ENCODE assay signal across 14 cellular contexts in the genomic region with DNA sequence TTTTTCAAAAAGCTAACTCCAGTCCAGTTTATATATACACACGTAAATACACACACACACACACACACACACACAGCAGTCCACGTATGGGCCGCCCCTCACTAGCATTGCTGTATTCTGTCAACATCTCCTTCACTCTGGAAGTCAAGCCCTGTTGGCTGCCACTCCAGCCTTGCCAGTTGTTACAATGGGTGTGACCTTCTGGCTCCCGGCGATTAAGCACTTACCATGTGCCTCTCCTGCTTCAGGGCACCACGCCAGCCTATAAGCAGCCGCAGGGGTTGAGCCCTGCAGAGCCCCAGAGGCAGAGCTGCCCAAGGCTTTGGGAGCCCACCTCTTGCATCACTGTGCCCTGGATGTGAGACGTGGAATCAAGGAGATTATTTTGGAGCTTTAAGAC. TPM values are rescaled to one million over a fixed set of nuclear protein-coding genes. Genes with fewer than 3 reads are reported as not detected.
DNase-seq lines count a peak whose midpoint lies in the region; ATAC-seq lines count a peak whose summit lies in the region.
"Had no signal": no experiment of that assay in that cellular context is flagged by ENCODE, and none has a peak within 500 bp of the region (broad histone marks: within the 10 kb centered on the region; RNA-seq: fewer than 3 reads in every experiment).

No MANE protein-coding gene starts in this region.

- ATAC-seq in GM21390 (IDR thresholded peaks at IDR 0.05; ENCODE audit: unreplicated experiment), result no peak
- ATAC-seq: activated T-helper 17 cell treated with anti-CD3 and anti-CD28 coated beads, Interleukin-2, amount 50 U/mL, for 72 hours; PC-3 had no signal

- DNase-seq in DMS153 (lab: John Stamatoyannopoulos, UW) (peak; percentile 85), NCI-H2029 treated with DMSO at 0.1 percent for 48 hours (lab: John Stamatoyannopoulos, UW) (peak; percentile 46), SHP77 treated with DMSO at 0.1 percent for 48 hours (lab: John Stamatoyannopoulos, UW) (peak; percentile 58), mucosa of gallbladder (ENCODE audit: low spot score) (peak; percentile 61), CD1c-positive myeloid dendritic cell (ENCODE audit: extremely low spot score) (no peak)
- DNase-seq in activated CD4-positive, CD25-positive, alpha-beta regulatory T cell (lab: John Stamatoyannopoulos, UW), result no peak
- DNase-seq in activated effector memory CD4-positive, alpha-beta T cell treated with Interleukin-2 at 50 U/mL for 16 hours, result no peak
- DNase-seq: activated CD4-positive, alpha-beta T cell treated with anti-CD3 and anti-CD28 coated beads, Interleukin-2, amount 50 U/mL, for 1 hour; IMR-90; NCI-H1930; PC-3; stimulated activated CD4-positive, alpha-beta T cell treated with anti-CD3 and anti-CD28 coated beads, Interleukin-2, amount 100 ng/mL, for 24 hours had no signal

RNA-seq across cellular contexts. Expression of a gene that starts 54.3 kb away (rescaled TPM):
- total RNA-seq in mucosa of gallbladder, result 42.2 TPM

Comparison
In these comparisons a context has a peak if more than half of its experiments do, and no peak if none do; other contexts are left out.
1. DNase-seq: peak in DMS153 (single experiment), NCI-H2029 treated with DMSO at 0.1 percent for 48 hours (single experiment), SHP77 treated with DMSO at 0.1 percent for 48 hours (single experiment) and mucosa of gallbladder (single experiment); none in activated CD4-positive, CD25-positive, alpha-beta regulatory T cell (0 of 4), CD1c-positive myeloid dendritic cell (single experiment) and activated effector memory CD4-positive, alpha-beta T cell treated with Interleukin-2 at 50 U/mL for 16 hours (single experiment).